In the genomic region with DNA sequence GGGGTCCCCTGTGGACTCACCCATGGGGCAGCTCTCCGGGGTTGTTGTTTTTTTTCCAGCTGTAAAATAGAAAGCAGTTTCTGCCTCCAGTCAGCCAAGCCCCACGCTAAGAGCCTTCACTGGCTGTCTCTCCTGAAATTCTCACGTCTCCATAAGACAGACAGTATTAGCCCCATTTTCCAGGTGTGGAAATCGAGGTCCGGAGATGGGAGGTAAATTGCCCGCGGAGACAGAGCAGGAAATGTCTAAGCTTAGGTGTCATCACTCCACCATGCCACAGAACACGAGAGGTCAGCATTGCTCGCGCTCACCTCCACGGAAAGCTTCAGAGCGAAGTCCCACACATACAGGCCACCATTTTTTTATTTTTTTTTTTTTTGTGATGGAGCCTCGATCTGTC, we compare ENCODE assay signal across 28 cellular contexts. TPM values are rescaled to one million over a fixed set of nuclear protein-coding genes. Genes with fewer than 3 reads are reported as not detected.
"Had no signal": no experiment of that assay in that cellular context is flagged by ENCODE, and none has a peak within 500 bp of the region (broad histone marks: within the 10 kb centered on the region; RNA-seq: fewer than 3 reads in every experiment).

No MANE protein-coding gene starts in this region.

- H3K9me3 ChIP-seq: colonic mucosa, gastrocnemius medialis, psoas muscle, thoracic aorta, transverse colon, vagina had no signal

- H3K36me3 Mint-ChIP-seq: memory B cell, mesothelial cell of epicardium, neural progenitor cell had no signal

- H3K4me2 ChIP-seq: neural progenitor cell had no signal

- H3K27me3 ChIP-seq: colonic mucosa, neural progenitor cell, vagina had no signal

- DNase-seq: colonic mucosa; effector CD8-positive, alpha-beta T cell; endodermal cell; foreskin fibroblast; gastrocnemius medialis; head of caudate nucleus; naive thymus-derived CD4-positive, alpha-beta T cell; psoas muscle; right cardiac atrium; stimulated activated CD4-positive, alpha-beta T cell treated with anti-CD3 and anti-CD28 coated beads, Interleukin-15, amount 100 ng/mL, for 24 hours; stimulated activated CD4-positive, alpha-beta T cell treated with anti-CD3 and anti-CD28 coated beads, Interleukin-2, amount 100 ng/mL, for 48 hours; stimulated activated naive B cell treated with anti-CD40 and anti-IgM and Interleukin-4, amounts not matched to agents 10 μg/mL and 1 μg/mL and 100 μg/mL, for 72 hours; transverse colon had no signal

- H3K4me3 Mint-ChIP-seq: dendritic cell treated with granulocyte-macrophage colony-stimulating factor and Interleukin-4, amounts not matched to agents 40 ng/mL and 50 ng/mL, for 4 days; endodermal cell; memory B cell; mesothelial cell of epicardium; naive thymus-derived CD4-positive, alpha-beta T cell; nephron; neural progenitor cell; stimulated activated naive B cell treated with anti-CD40 and anti-IgM and Interleukin-4, amounts not matched to agents 10 μg/mL and 1 μg/mL and 100 μg/mL, for 72 hours; stimulated activated naive CD8-positive, alpha-beta T cell treated with anti-CD3 and anti-CD28 coated beads, Interleukin-15, Interleukin-2, amounts not matched to agents 100 ng/mL and 50 ng/mL, for 24 hours had no signal

- H3K27me3 Mint-ChIP-seq: memory B cell; naive thymus-derived CD4-positive, alpha-beta T cell; stimulated activated naive CD8-positive, alpha-beta T cell treated with anti-CD3 and anti-CD28 coated beads, Interleukin-15, Interleukin-2, amounts not matched to agents 100 ng/mL and 50 ng/mL, for 24 hours had no signal

- H3K27ac Mint-ChIP-seq: dendritic cell treated with granulocyte-macrophage colony-stimulating factor and Interleukin-4, amounts not matched to agents 40 ng/mL and 50 ng/mL, for 4 days; endodermal cell; memory B cell; mesothelial cell of epicardium; naive thymus-derived CD4-positive, alpha-beta T cell; nephron; neural progenitor cell; stimulated activated naive CD8-positive, alpha-beta T cell treated with anti-CD3 and anti-CD28 coated beads, Interleukin-15, Interleukin-2, amounts not matched to agents 100 ng/mL and 50 ng/mL, for 24 hours had no signal

- H3K36me3 ChIP-seq: colonic mucosa, gastrocnemius medialis, neural progenitor cell, thoracic aorta, transverse colon, vagina had no signal

- H3K9ac ChIP-seq: neural progenitor cell had no signal

- H3K4me1 ChIP-seq: colonic mucosa, gastrocnemius medialis, neural progenitor cell, psoas muscle, transverse colon, vagina had no signal

- ATAC-seq: esophagus mucosa; gastrocnemius medialis; left lobe of liver; naive thymus-derived CD4-positive, alpha-beta T cell; psoas muscle; right cardiac atrium; stimulated activated naive B cell treated with anti-CD40 and anti-IgM and Interleukin-4, amounts not matched to agents 10 μg/mL and 1 μg/mL and 100 μg/mL, for 72 hours had no signal

- H3K9me3 Mint-ChIP-seq: dendritic cell treated with granulocyte-macrophage colony-stimulating factor and Interleukin-4, amounts not matched to agents 40 ng/mL and 50 ng/mL, for 4 days; endodermal cell; memory B cell; mesothelial cell of epicardium; naive thymus-derived CD4-positive, alpha-beta T cell; nephron; neural progenitor cell; stimulated activated naive B cell treated with anti-CD40 and anti-IgM and Interleukin-4, amounts not matched to agents 10 μg/mL and 1 μg/mL and 100 μg/mL, for 72 hours; stimulated activated naive CD8-positive, alpha-beta T cell treated with anti-CD3 and anti-CD28 coated beads, Interleukin-15, Interleukin-2, amounts not matched to agents 100 ng/mL and 50 ng/mL, for 24 hours had no signal

- H2AFZ ChIP-seq: neural progenitor cell had no signal

- H3K4me3 ChIP-seq: colonic mucosa, gastrocnemius medialis, lung, neural progenitor cell, psoas muscle, skin epidermis, thoracic aorta, transverse colon, vagina had no signal

- H3K4me1 Mint-ChIP-seq: endodermal cell, nephron, neural progenitor cell had no signal

- H3K27ac ChIP-seq: colonic mucosa, epithelial cell of prostate, gastrocnemius medialis, neural progenitor cell, psoas muscle, skin epidermis, thoracic aorta, transverse colon, vagina had no signal

RNA-seq across cellular contexts. Expression of a gene that starts 44.6 kb away (rescaled TPM):
- total RNA-seq: osteocyte, renal cortical epithelial cell had no signal
